25 cellular contexts compared by ENCODE assay signal in the genomic region with DNA sequence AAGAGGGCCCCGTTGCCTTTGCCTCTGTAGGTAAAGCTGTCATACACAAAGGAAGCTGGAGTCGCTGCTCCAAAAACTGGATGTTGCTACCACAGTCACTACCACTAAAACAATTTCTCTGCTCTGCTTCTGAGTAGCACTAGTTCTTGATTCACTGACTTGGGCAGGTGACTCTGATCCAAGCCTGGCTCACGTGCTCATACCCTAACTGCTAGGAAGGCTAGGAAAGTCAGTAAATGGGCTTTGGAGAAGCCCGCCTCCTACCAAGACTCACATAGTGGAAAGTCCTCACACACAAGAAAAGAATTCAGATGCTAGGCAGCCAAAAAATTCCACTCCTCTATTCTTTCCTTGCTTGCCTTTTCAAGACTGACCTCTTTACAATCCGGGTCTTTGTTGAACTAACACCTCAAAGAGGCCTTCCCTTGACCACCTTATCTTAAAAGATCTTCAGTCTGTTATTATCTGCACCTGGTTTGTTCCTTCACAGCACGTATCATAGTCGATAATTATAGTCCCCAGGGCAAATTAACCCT. TPM values are rescaled to one million over a fixed set of nuclear protein-coding genes. Genes with fewer than 3 reads are reported as not detected.
A peak's percentile ranks its signal among the peaks of the same experiment; 100 is the strongest.
DNase-seq lines count a peak whose midpoint lies in the region; ATAC-seq, FAIRE-seq and TF ChIP-seq lines count a peak whose summit lies in the region.
"Had no signal": no experiment of that assay in that cellular context is flagged by ENCODE, and none has a peak within 500 bp of the region (broad histone marks: within the 10 kb centered on the region; RNA-seq: fewer than 3 reads in every experiment).

No MANE protein-coding gene starts in this region.

- FAIRE-seq in keratinocyte (lab: Jason Lieb, UNC), result no peak
- FAIRE-seq: G401.6, GM18507, H54 had no signal

- TF ChIP-seq CTCF in A673 (conservative IDR thresholded peaks at IDR 0.05; ENCODE audit: low read depth, low read length) (no peak), keratinocyte (optimal IDR thresholded peaks at IDR 0.05 in 1 of 3, IDR thresholded peaks at IDR 0.05 in 1 of 3, conservative IDR thresholded peaks at IDR 0.05 in 1 of 3; ENCODE audit: extremely low read depth in 1 of 3, insufficient read depth in 2 of 3, low read length in 3 of 3) (no peak), CD14-positive monocyte (IDR thresholded peaks at IDR 0.05) (no peak)

- H3K27ac ChIP-seq in A673 (ENCODE audit: low read depth, low read length, poor library complexity, severe bottlenecking), result peak overlapping the region; percentile 18
- no peak overlapping the region for H3K27ac ChIP-seq in keratinocyte (ENCODE audit: control insufficient read depth, insufficient read depth, low read length)
- H3K27ac ChIP-seq: HL-60, PC-9, RWPE1 had no signal

- H3K27me3 Mint-ChIP-seq in CD14-positive monocyte (ENCODE audit: low read depth in 3 of 3), result peaks cover 1 to 2% (median 2%) of the 10 kb centered on the region in 3 donors

- H4K20me1 ChIP-seq in keratinocyte (ENCODE audit: control insufficient read depth, extremely low read depth, insufficient read depth, low read length), result no peaks in the 10 kb centered on the region

- H3K9me1 ChIP-seq in keratinocyte (ENCODE audit: control insufficient read depth, extremely low read depth, insufficient read depth, low read length), result no peaks in the 10 kb centered on the region

- no peaks in the 10 kb centered on the region for H3K79me2 ChIP-seq in keratinocyte (ENCODE audit: control insufficient read depth, insufficient read depth, low read length)

- intact Hi-C loops in A673 (cut with micrococcal nuclease; ENCODE audit: unreplicated experiment), result no loop called here
- intact Hi-C loops in CD14-positive monocyte (cut with micrococcal nuclease), result no loop called here

- H2AFZ ChIP-seq in keratinocyte (ENCODE audit: control insufficient read depth, low read length), result peak overlapping the region; percentile 12
- H2AFZ ChIP-seq: PC-9 had no signal

- DNase-seq in A673 (ENCODE audit: low spot score) (no peak), HAP-1 (ENCODE audit: low spot score in 2 of 2) (peak; percentile 35 to 80), SK-N-DZ (ENCODE audit: low spot score) (peak; percentile 42), keratinocyte (ENCODE audit: low read depth, low spot score) (no peak), CD14-positive monocyte (ENCODE audit: low spot score) (no peak), Ammon's horn (ENCODE audit: low spot score) (no peak)
- DNase-seq: 8988T, DMS 273 treated with DMSO at 0.1 percent for 48 hours, DMS79 treated with DMSO at 0.1 percent for 48 hours, KG1, NCI-H1105, NCI-H1694, NCI-H2081 treated with DMSO at 0.1 percent for 48 hours, NCI-H748 treated with DMSO at 0.1 percent for 48 hours, PC-9, SHP77 treated with DMSO at 0.1 percent for 48 hours had no signal

- peaks cover 6% of the 10 kb centered on the region for H3K4me1 Mint-ChIP-seq in CD14-positive monocyte
- H3K4me1 Mint-ChIP-seq: B cell had no signal

- POLR2A ChIA-PET in A673 (lab: Charles Lee; ENCODE audit: low non-redundant PET), result no interaction called here

- no peaks in the 10 kb centered on the region for H3K36me3 Mint-ChIP-seq in CD14-positive monocyte

- no TSS peak for BruUV-seq in A673 (replicated peaks; lab: Mats Ljungman, UMichigan)

- dilution Hi-C loops in keratinocyte (cut with MboI; ENCODE audit: extremely low pct_ligation_motif_present, low sequenced_read_pairs), result no loop called here

- ATAC-seq in HG03039 (IDR thresholded peaks at IDR 0.05; ENCODE audit: unreplicated experiment) (no peak), GM18909 (IDR thresholded peaks at IDR 0.05; ENCODE audit: poor library complexity, unreplicated experiment) (no peak)
- ATAC-seq: SK-N-SH treated with all-trans-retinoic acid at 6 μM for 48 hours had no signal

- no peak overlapping the region for H3K4me2 ChIP-seq in keratinocyte (ENCODE audit: control insufficient read depth, extremely low read depth, insufficient read depth, low read depth, low read length)
- H3K4me2 ChIP-seq: PC-9 had no signal

- CTCF ChIA-PET in A673 (lab: Charles Lee), result no interaction called here

- no peak overlapping the region for H3K9ac ChIP-seq in keratinocyte (ENCODE audit: control insufficient read depth, extremely low read depth, insufficient read depth, low read length)

- H3K27ac Mint-ChIP-seq in CD14-positive monocyte, result no peak overlapping the region
- H3K27ac Mint-ChIP-seq: B cell had no signal

- H3K4me1 ChIP-seq in A673 (ENCODE audit: insufficient read depth, low read length, poor library complexity, severe bottlenecking) (peaks cover 28% of the 10 kb centered on the region), HAP-1 (peaks cover 28% of the 10 kb centered on the region), keratinocyte (ENCODE audit: control insufficient read depth, extremely low read depth, insufficient read depth, low read length) (peaks cover 6% of the 10 kb centered on the region)

- in situ Hi-C loops in HAP-1 (cut with MboI; ENCODE audit: low sequenced_read_pairs), result no loop called here

- H3K27me3 ChIP-seq in A673 (replicated peaks; ENCODE audit: insufficient read depth, low read depth, low read length, poor library complexity) (no peaks in the 10 kb centered on the region), HAP-1 (ENCODE audit: low read depth) (no peaks in the 10 kb centered on the region), keratinocyte (ENCODE audit: control insufficient read depth, extremely low read depth, insufficient read depth, low read length) (no peaks in the 10 kb centered on the region)

- no peaks in the 10 kb centered on the region for H3K9me3 Mint-ChIP-seq in CD14-positive monocyte

- H3K9me3 ChIP-seq in A673 (ENCODE audit: low read depth, low read length, poor library complexity, severe bottlenecking) (no peaks in the 10 kb centered on the region), HAP-1 (no peaks in the 10 kb centered on the region), keratinocyte (ENCODE audit: control insufficient read depth, low read depth, low read length) (no peaks in the 10 kb centered on the region)

- no peaks in the 10 kb centered on the region for H3K36me3 ChIP-seq in A673 (ENCODE audit: insufficient read depth, low read length, poor library complexity, severe bottlenecking)
- no peaks in the 10 kb centered on the region for H3K36me3 ChIP-seq in HAP-1 (replicated peaks)
- no peaks in the 10 kb centered on the region for H3K36me3 ChIP-seq in keratinocyte (ENCODE audit: control insufficient read depth in 2 of 2, extremely low read depth in 1 of 2, insufficient read depth in 2 of 2, low read length in 2 of 2)

- H3K4me3 Mint-ChIP-seq in CD14-positive monocyte, result no peak overlapping the region
- H3K4me3 Mint-ChIP-seq: B cell had no signal

- no peak overlapping the region for H3K4me3 ChIP-seq in A673 (ENCODE audit: low read depth, low read length, poor library complexity, severe bottlenecking)
- no peak overlapping the region for H3K4me3 ChIP-seq in HAP-1
- H3K4me3 ChIP-seq in keratinocyte (ENCODE audit: control insufficient read depth in 2 of 3, extremely low read depth in 1 of 3, insufficient read depth in 2 of 3, low read depth in 1 of 3, low read length in 3 of 3), result no peak overlapping the region
- H3K4me3 ChIP-seq: PC-9 had no signal

RNA-seq across cellular contexts. Expression of gene DYNC1I2, which starts 11.4 kb away (rescaled TPM):
- 124 and 127 TPM in 2 replicates for total RNA-seq in A673 (2021)
- 176 and 182 TPM in 2 replicates for polyA plus RNA-seq in SK-N-DZ (2014; cell fraction: cytosol; rRNA removed)
- 106 and 109 TPM in 2 replicates for polyA plus RNA-seq in SK-N-DZ (2014; cell fraction: nucleus; rRNA removed)
- 194 to 237 TPM (median 205 TPM) in 3 replicates for polyA plus RNA-seq in keratinocyte
- 327 TPM for polyA plus RNA-seq in keratinocyte (2011; ENCODE audit: low read depth)
- 147 and 239 TPM in 2 replicates for polyA plus RNA-seq in keratinocyte (2011; cell fraction: cytosol; rRNA removed)
- 198 and 231 TPM in 2 replicates for polyA plus RNA-seq in keratinocyte (2011; cell fraction: nucleus; rRNA removed)
- 103 and 136 TPM in 2 replicates for polyA plus RNA-seq in keratinocyte (2012; ENCODE audit: low replicate concordance)
- polyA minus RNA-seq in keratinocyte, result 34.0 to 180 TPM (median 135 TPM) in 3 replicates
- 59.1 TPM for polyA minus RNA-seq in keratinocyte (2011; cell fraction: cytosol; rRNA and poly(A)+ RNA removed)
- polyA minus RNA-seq in keratinocyte (2011; cell fraction: nucleus; rRNA and poly(A)+ RNA removed), result 71.6 and 144 TPM in 2 replicates
- polyA plus RNA-seq in CD14-positive monocyte, result 10 to 100 TPM; 30.8 to 32.2 TPM

Comparison
In these comparisons a context has a peak if more than half of its experiments do, and no peak if none do; other contexts are left out.
1. DNase-seq: peak in HAP-1 (2 of 2) and SK-N-DZ (single experiment); none in A673 (single experiment), keratinocyte (single experiment), CD14-positive monocyte (single experiment) and Ammon's horn (single experiment).